ENCODE assay signal across 1 cellular context in the genomic region with DNA sequence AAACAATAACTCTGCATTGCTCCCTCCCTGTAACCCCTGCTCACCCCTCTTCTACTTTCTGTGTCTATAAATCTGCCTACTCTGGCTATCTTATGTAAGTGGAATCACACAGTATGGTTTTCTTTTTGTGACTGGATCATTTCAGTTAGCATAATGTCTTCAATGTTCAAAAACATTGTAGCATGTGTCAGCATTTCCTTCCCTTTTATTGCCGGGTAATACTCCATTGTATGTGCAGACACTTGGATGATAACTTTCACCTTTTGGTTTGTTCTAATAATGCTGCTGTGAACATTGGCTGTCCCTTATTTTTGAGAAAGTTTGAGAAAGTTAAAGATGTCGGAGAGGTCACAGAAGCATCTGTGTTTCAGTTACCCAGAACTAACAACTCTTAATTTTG.
A peak's percentile ranks its signal among the peaks of the same experiment; 100 is the strongest.
TF ChIP-seq lines count a peak whose summit lies in the region.

No MANE protein-coding gene starts in this region.

TF ChIP-seq in IMR-90, 13 proteins besides CTCF, POLR2A, EP300 and RAD21:
- TF ChIP-seq MAZ (IDR thresholded peaks at IDR 0.05; ENCODE audit: borderline replicate concordance, low read depth, low read length) (no peak), MAFK (IDR thresholded peaks at IDR 0.05; ENCODE audit: low read depth, low read length) (peak; percentile 11; the same call in 1 of the 2 replicates)
- TF ChIP-seq, protein P1, sequence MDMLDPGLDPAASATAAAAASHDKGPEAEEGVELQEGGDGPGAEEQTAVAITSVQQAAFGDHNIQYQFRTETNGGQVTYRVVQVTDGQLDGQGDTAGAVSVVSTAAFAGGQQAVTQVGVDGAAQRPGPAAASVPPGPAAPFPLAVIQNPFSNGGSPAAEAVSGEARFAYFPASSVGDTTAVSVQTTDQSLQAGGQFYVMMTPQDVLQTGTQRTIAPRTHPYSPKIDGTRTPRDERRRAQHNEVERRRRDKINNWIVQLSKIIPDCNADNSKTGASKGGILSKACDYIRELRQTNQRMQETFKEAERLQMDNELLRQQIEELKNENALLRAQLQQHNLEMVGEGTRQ (IDR thresholded peaks at IDR 0.05; ENCODE audit: low read depth, low read length) = no peak
- TF ChIP-seq, protein P2, sequence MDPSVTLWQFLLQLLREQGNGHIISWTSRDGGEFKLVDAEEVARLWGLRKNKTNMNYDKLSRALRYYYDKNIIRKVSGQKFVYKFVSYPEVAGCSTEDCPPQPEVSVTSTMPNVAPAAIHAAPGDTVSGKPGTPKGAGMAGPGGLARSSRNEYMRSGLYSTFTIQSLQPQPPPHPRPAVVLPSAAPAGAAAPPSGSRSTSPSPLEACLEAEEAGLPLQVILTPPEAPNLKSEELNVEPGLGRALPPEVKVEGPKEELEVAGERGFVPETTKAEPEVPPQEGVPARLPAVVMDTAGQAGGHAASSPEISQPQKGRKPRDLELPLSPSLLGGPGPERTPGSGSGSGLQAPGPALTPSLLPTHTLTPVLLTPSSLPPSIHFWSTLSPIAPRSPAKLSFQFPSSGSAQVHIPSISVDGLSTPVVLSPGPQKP (IDR thresholded peaks at IDR 0.05; ENCODE audit: borderline replicate concordance, low read depth, low read length) = no peak
